Comparison of ENCODE assay signal across 8 cellular contexts in the genomic region with DNA sequence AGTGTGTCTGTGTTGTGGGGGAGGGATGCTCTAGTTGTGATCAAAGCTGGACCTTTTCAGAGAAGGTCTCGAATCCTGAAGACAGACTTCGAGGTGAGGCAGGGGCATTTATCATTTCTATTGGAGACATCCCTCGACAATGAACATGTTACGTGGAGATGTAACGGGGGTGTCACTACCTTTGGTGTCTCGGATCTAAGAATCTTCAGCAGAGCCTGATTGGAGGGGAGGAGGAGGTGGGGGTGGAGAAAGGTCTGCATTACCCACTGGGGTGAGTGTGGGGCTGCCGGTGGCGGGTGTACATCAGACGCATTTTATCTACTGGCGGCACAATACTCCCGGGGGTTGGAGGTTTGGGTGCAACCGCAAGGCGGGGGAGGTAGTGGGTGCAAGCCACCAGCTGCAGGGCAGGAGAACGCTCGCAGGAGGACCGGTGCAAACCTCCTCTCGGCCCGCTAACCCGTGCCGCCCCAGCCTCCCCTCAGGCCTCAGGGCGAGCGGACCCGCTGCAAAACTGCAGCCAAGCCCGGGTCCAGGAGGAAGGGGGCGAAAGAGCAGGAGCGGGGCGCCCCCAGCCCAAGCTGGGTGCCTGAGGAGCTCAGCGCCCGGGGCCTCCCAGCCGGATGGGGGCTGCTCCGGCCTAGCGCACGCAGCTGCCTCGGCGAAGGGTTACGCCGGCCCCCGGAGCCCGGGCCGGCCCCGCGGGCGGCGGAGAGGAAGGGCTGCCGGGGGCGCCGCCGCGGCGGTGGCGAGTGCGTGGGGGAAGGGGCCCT.
DNase-seq lines count a peak whose midpoint lies in the region; ATAC-seq and TF ChIP-seq lines count a peak whose summit lies in the region.

No MANE protein-coding gene starts in this region.

- POLR2A ChIA-PET in HEK293 (lab: Yijun Ruan, JAX), result interaction anchor here (1.0 to 1.1 kb wide), 2 partner anchors 15 to 29 kb away, joined by 3 to 4 read pairs; no protein-coding TSS in a partner anchor

- H3K36me3 ChIP-seq in HEK293 (ENCODE audit: control insufficient read depth in 2 of 2, insufficient read depth in 1 of 2, low read length in 2 of 2), result no peaks in the 10 kb centered on the region

- DNase-seq in GM12864 (ENCODE audit: low read depth), result peak; percentile 52
- peak; percentile 43 for DNase-seq in NCI-H1105 (lab: John Stamatoyannopoulos, UW)
- peak; percentile 15 to 67 (median 50) for DNase-seq in activated CD4-positive, CD25-positive, alpha-beta regulatory T cell (lab: John Stamatoyannopoulos, UW)
- peak in 55 of 61 donors; percentile 13 to 85 (median 51) for DNase-seq in caudate nucleus (lab: John Stamatoyannopoulos, UW)
- peak; percentile 71 for DNase-seq in left kidney (ENCODE audit: low read depth, low spot score)
- DNase-seq in stimulated activated CD4-positive, alpha-beta T cell treated with anti-CD3 and anti-CD28 coated beads, Interleukin-1b, Interleukin-23, amount 100 ng/mL, for 48 hours, result peak; percentile 61

- peak overlapping the region; percentile 92 for H3K4me3 ChIP-seq in GM12864 (ENCODE audit: low read depth, low read length)
- H3K4me3 ChIP-seq in HEK293 (ENCODE audit: low read depth, low read length), result peak overlapping the region; percentile 94

- H3K27ac ChIP-seq in HEK293 (ENCODE audit: extremely low read depth, low read depth, low read length) (peak overlapping the region; percentile 98), caudate nucleus (ENCODE audit: low read depth, low read length) (peak overlapping the region; percentile 88)

- peaks cover 38% of the 10 kb centered on the region for H3K4me1 ChIP-seq in HEK293 (ENCODE audit: control insufficient read depth, insufficient read depth, low read length)

- CTCF ChIA-PET in HEK293 (lab: Yijun Ruan, JAX), result interaction anchor here (0.6 to 11.1 kb wide), 3 partner anchors 14 to 44 kb away, joined by 4 to 91 read pairs (median 4); no protein-coding TSS in a partner anchor

- H3K9me3 ChIP-seq in HEK293 (ENCODE audit: control insufficient read depth, insufficient read depth, low read depth, low read length), result no peaks in the 10 kb centered on the region

- TF ChIP-seq CTCF in GM12864 (IDR thresholded peaks at IDR 0.05; ENCODE audit: low read depth, low read length, missing control alignments) (no peak), HEK293 (tag by site-specific recombination; IDR thresholded peaks at IDR 0.05) (no peak; the same call in 1 of the 2 replicates)

- ATAC-seq in HG02884 (IDR thresholded peaks at IDR 0.05; ENCODE audit: unreplicated experiment), result no peak

TF ChIP-seq in HEK293, 187 proteins besides CTCF, POLR2A, EP300 and RAD21 (continues in another document):
- no peak for TF ChIP-seq ZNF426 (tag by site-specific recombination; IDR thresholded peaks at IDR 0.05)
- TF ChIP-seq IKZF3 (tag by site-specific recombination; IDR thresholded peaks at IDR 0.05), result no peak
- no peak for TF ChIP-seq YY1 (tag by site-specific recombination; IDR thresholded peaks at IDR 0.05)
- peak; percentile 66; the same call in 1 of the 2 replicates for TF ChIP-seq GLIS2 (tag by site-specific recombination; IDR thresholded peaks at IDR 0.05)
- TF ChIP-seq YY2 (tag by site-specific recombination; IDR thresholded peaks at IDR 0.05), result no peak
- TF ChIP-seq ZNF624 (tag by site-specific recombination; IDR thresholded peaks at IDR 0.05), result no peak
- TF ChIP-seq, protein P1, sequence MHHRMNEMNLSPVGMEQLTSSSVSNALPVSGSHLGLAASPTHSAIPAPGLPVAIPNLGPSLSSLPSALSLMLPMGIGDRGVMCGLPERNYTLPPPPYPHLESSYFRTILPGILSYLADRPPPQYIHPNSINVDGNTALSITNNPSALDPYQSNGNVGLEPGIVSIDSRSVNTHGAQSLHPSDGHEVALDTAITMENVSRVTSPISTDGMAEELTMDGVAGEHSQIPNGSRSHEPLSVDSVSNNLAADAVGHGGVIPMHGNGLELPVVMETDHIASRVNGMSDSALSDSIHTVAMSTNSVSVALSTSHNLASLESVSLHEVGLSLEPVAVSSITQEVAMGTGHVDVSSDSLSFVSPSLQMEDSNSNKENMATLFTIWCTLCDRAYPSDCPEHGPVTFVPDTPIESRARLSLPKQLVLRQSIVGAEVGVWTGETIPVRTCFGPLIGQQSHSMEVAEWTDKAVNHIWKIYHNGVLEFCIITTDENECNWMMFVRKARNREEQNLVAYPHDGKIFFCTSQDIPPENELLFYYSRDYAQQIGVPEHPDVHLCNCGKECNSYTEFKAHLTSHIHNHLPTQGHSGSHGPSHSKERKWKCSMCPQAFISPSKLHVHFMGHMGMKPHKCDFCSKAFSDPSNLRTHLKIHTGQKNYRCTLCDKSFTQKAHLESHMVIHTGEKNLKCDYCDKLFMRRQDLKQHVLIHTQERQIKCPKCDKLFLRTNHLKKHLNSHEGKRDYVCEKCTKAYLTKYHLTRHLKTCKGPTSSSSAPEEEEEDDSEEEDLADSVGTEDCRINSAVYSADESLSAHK (tag by site-specific recombination; IDR thresholded peaks at IDR 0.05), result no peak
- TF ChIP-seq, protein P2, sequence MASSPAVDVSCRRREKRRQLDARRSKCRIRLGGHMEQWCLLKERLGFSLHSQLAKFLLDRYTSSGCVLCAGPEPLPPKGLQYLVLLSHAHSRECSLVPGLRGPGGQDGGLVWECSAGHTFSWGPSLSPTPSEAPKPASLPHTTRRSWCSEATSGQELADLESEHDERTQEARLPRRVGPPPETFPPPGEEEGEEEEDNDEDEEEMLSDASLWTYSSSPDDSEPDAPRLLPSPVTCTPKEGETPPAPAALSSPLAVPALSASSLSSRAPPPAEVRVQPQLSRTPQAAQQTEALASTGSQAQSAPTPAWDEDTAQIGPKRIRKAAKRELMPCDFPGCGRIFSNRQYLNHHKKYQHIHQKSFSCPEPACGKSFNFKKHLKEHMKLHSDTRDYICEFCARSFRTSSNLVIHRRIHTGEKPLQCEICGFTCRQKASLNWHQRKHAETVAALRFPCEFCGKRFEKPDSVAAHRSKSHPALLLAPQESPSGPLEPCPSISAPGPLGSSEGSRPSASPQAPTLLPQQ (tag by site-specific recombination; IDR thresholded peaks at IDR 0.05), result no peak
- peak; percentile 92 for TF ChIP-seq EGR2 (tag by site-specific recombination; IDR thresholded peaks at IDR 0.05; ENCODE audit: low read depth)
- TF ChIP-seq SP7 (tag by site-specific recombination; IDR thresholded peaks at IDR 0.05), result peak; percentile 40; the same call in 1 of the 2 replicates
- TF ChIP-seq, protein P3, sequence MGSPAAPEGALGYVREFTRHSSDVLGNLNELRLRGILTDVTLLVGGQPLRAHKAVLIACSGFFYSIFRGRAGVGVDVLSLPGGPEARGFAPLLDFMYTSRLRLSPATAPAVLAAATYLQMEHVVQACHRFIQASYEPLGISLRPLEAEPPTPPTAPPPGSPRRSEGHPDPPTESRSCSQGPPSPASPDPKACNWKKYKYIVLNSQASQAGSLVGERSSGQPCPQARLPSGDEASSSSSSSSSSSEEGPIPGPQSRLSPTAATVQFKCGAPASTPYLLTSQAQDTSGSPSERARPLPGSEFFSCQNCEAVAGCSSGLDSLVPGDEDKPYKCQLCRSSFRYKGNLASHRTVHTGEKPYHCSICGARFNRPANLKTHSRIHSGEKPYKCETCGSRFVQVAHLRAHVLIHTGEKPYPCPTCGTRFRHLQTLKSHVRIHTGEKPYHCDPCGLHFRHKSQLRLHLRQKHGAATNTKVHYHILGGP (tag by site-specific recombination; IDR thresholded peaks at IDR 0.05), result no peak
- TF ChIP-seq ZNF335 (tag by site-specific recombination; conservative IDR thresholded peaks at IDR 0.05), result peak; percentile 73; the same call in 1 of the 2 replicates
- peak; percentile 51; the same call in 1 of the 2 replicates for TF ChIP-seq ZBTB20 (tag by site-specific recombination; IDR thresholded peaks at IDR 0.05)
- TF ChIP-seq, protein P4, sequence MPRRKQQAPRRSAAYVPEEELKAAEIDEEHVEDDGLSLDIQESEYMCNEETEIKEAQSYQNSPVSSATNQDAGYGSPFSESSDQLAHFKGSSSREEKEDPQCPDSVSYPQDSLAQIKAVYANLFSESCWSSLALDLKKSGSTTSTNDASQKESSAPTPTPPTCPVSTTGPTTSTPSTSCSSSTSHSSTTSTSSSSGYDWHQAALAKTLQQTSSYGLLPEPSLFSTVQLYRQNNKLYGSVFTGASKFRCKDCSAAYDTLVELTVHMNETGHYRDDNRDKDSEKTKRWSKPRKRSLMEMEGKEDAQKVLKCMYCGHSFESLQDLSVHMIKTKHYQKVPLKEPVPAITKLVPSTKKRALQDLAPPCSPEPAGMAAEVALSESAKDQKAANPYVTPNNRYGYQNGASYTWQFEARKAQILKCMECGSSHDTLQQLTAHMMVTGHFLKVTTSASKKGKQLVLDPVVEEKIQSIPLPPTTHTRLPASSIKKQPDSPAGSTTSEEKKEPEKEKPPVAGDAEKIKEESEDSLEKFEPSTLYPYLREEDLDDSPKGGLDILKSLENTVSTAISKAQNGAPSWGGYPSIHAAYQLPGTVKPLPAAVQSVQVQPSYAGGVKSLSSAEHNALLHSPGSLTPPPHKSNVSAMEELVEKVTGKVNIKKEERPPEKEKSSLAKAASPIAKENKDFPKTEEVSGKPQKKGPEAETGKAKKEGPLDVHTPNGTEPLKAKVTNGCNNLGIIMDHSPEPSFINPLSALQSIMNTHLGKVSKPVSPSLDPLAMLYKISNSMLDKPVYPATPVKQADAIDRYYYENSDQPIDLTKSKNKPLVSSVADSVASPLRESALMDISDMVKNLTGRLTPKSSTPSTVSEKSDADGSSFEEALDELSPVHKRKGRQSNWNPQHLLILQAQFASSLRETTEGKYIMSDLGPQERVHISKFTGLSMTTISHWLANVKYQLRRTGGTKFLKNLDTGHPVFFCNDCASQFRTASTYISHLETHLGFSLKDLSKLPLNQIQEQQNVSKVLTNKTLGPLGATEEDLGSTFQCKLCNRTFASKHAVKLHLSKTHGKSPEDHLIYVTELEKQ (tag by site-specific recombination; IDR thresholded peaks at IDR 0.05; ENCODE audit: borderline replicate concordance), result no peak
- TF ChIP-seq, protein P5, sequence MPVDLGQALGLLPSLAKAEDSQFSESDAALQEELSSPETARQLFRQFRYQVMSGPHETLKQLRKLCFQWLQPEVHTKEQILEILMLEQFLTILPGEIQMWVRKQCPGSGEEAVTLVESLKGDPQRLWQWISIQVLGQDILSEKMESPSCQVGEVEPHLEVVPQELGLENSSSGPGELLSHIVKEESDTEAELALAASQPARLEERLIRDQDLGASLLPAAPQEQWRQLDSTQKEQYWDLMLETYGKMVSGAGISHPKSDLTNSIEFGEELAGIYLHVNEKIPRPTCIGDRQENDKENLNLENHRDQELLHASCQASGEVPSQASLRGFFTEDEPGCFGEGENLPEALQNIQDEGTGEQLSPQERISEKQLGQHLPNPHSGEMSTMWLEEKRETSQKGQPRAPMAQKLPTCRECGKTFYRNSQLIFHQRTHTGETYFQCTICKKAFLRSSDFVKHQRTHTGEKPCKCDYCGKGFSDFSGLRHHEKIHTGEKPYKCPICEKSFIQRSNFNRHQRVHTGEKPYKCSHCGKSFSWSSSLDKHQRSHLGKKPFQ (tag by site-specific recombination; IDR thresholded peaks at IDR 0.05), result no peak
- peak; percentile 69 for TF ChIP-seq SP2 (tag by site-specific recombination; IDR thresholded peaks at IDR 0.05)
- TF ChIP-seq ZNF792 (tag by site-specific recombination; IDR thresholded peaks at IDR 0.05), result no peak
